ENCODE assay signal across 31 cellular contexts in the genomic region with DNA sequence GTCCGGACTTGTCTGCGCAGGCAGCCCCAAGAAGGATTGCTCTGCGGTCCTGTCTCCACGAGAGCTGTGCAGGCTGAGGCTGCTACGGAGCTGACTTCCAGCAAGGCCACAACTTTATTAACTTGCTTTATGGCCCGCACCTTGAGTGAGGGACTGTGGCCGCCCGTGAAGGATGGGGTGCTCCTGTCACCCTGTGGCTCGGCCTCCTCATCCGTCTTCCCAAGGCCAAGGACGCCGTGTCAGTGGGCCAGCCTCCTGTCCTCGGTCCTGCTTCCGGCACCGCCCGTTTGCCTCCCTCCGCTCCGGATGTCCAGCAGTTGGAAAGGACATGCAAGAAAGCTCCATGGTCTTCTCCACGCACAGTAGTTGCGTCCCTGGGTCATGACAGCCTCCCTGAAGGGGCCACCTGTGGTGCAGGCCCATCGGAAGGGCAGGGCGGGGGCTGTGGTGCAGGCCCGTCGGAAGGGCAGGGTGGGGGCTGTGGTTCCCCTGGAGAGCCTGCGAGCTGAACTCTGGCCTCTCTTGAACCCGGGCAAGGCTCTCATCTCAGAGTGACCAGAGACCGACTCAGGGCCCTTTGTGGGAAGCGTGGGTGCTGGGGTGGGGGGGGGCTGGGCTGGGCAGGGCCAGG.
A peak's percentile ranks its signal among the peaks of the same experiment; 100 is the strongest.
DNase-seq lines count a peak whose midpoint lies in the region; ATAC-seq, FAIRE-seq and TF ChIP-seq lines count a peak whose summit lies in the region.
"Had no signal": no experiment of that assay in that cellular context is flagged by ENCODE, and none has a peak within 500 bp of the region (broad histone marks: within the 10 kb centered on the region; RNA-seq: fewer than 3 reads in every experiment).

No MANE protein-coding gene starts in this region.

- H2BK15ac ChIP-seq in neuronal stem cell (ENCODE audit: low read length), result no peak overlapping the region

- H4K8ac ChIP-seq in neuronal stem cell (ENCODE audit: low read depth, low read length), result no peak overlapping the region

- no peaks in the 10 kb centered on the region for H3K79me2 ChIP-seq in HepG2 (ENCODE audit: insufficient read depth, low read length)

- no peak overlapping the region for H2AK5ac ChIP-seq in neuronal stem cell (ENCODE audit: low read depth, low read length)

- no peaks in the 10 kb centered on the region for H4K20me1 ChIP-seq in HepG2 (ENCODE audit: insufficient read depth, low read length)

- H3K4me3 ChIP-seq in right lobe of liver (no peak overlapping the region), HepG2 (replicated peaks in 1 of 3; ENCODE audit: insufficient read depth in 1 of 3, low read depth in 2 of 3, low read length in 3 of 3) (no peak overlapping the region), esophagus muscularis mucosa (no peak overlapping the region), neuronal stem cell (ENCODE audit: low read length in 2 of 2) (no peak overlapping the region)
- H3K4me3 ChIP-seq: A549, K562, left lung, prostate gland had no signal

- peaks cover 16% of the 10 kb centered on the region for H3K36me3 Mint-ChIP-seq in MCF 10A (ENCODE audit: insufficient read depth, unreplicated experiment)

- peak overlapping the region; percentile 89 for H3K14ac ChIP-seq in neuronal stem cell (ENCODE audit: low read length)

- no peaks in the 10 kb centered on the region for H3K9me3 ChIP-seq in right lobe of liver
- 0 out of 2 replicates have a peak, but pooled peaks cover 10% of the 10 kb centered on the region for H3K9me3 ChIP-seq in HepG2 (ENCODE audit: low read length)
- H3K9me3 ChIP-seq in esophagus muscularis mucosa, result peaks cover 0 to 7% (median 0%) of the 10 kb centered on the region in 4 donors
- H3K9me3 ChIP-seq in neuronal stem cell (replicated peaks in 1 of 2; ENCODE audit: control insufficient read depth in 2 of 2, insufficient read depth in 1 of 2, low read depth in 1 of 2, low read length in 2 of 2), result peaks cover 2 to 21% of the 10 kb centered on the region in 2 donors
- H3K9me3 ChIP-seq: A549, prostate gland had no signal

- H3K36me3 ChIP-seq in right lobe of liver, result no peaks in the 10 kb centered on the region
- H3K36me3 ChIP-seq in HepG2 (replicated peaks in 1 of 2; ENCODE audit: control insufficient read depth in 1 of 2, insufficient read depth in 2 of 2, low read length in 2 of 2), result peaks cover 5% of the 10 kb centered on the region in 2 experiments; a peak in 2 of 5 replicates
- H3K36me3 ChIP-seq in esophagus muscularis mucosa, result peaks cover 11 to 50% (median 28%) of the 10 kb centered on the region in 4 donors
- peaks cover 0 to 11% of the 10 kb centered on the region in 2 donors for H3K36me3 ChIP-seq in neuronal stem cell (replicated peaks in 1 of 2; ENCODE audit: control insufficient read depth in 2 of 2, insufficient read depth in 2 of 2, low read length in 2 of 2)
- H3K36me3 ChIP-seq: prostate gland had no signal

- peak overlapping the region; percentile 11 for H3K4ac ChIP-seq in neuronal stem cell (ENCODE audit: low read length)

- H3K4me1 Mint-ChIP-seq in MCF 10A (ENCODE audit: insufficient read depth, unreplicated experiment), result no peaks in the 10 kb centered on the region
- H3K4me1 Mint-ChIP-seq: B cell had no signal

- H2BK5ac ChIP-seq in neuronal stem cell (ENCODE audit: low read length), result no peak overlapping the region

- whole genome bisulfite sequencing in right lobe of liver (ENCODE audit: insufficient coverage, low coverage, low lambda C conversion rate, missing lambda C conversion rate), result no CpG with 5 or more reads among the region's 28 CpGs
- 96% methylated on average over 25 of the region's 28 CpGs for WGBS in HepG2 (ENCODE audit: low lambda C conversion rate)
- 85% methylated on average over 18 of the region's 28 CpGs for WGBS in esophagus muscularis mucosa
- no CpG with 5 or more reads among the region's 28 CpGs for WGBS in neuronal stem cell (ENCODE audit: extremely low coverage in 2 of 2, insufficient read length in 2 of 2, insufficient replicate concordance in 1 of 2), 2 donors

- TF ChIP-seq CTCF in right lobe of liver (IDR thresholded peaks at IDR 0.05), result no peak
- no peak for TF ChIP-seq CTCF in HepG2 (CRISPR knock-in tag; IDR thresholded peaks at IDR 0.05)
- TF ChIP-seq CTCF in esophagus muscularis mucosa (IDR thresholded peaks at IDR 0.05), result no peak
- no peak for TF ChIP-seq CTCF in MCF 10A (IDR thresholded peaks at IDR 0.05; ENCODE audit: unreplicated experiment)

- H3K9ac ChIP-seq in HepG2 (ENCODE audit: insufficient read depth, low read depth, low read length) (no peak overlapping the region), neuronal stem cell (ENCODE audit: low read depth, low read length, poor library complexity) (no peak overlapping the region)

- POLR2A ChIA-PET in HepG2 (lab: Yijun Ruan, JAX) (no interaction called here), MCF 10A (lab: Yijun Ruan, JAX) (interaction anchor here (1.4 kb wide), 1 partner anchor 35 kb away, joined by 3 read pairs; no protein-coding TSS in a partner anchor)

- in situ Hi-C loops in HepG2 (cut with HindIII; ENCODE audit: extremely low pct_ligation_motif_present, low pct_unique_long_range_greater_than_20kb), result no loop called here

- peak; percentile 10 to 46 (median 36) for DNase-seq in right lobe of liver
- DNase-seq in HepG2 (ENCODE audit: low spot score), result no peak
- DNase-seq in esophagus muscularis mucosa (ENCODE audit: extremely low spot score), result no peak
- DNase-seq in neuronal stem cell (ENCODE audit: low spot score), result no peak
- no peak for DNase-seq in NCI-H1417 (lab: John Stamatoyannopoulos, UW)
- DNase-seq in kidney glomerular epithelial cell (lab: John Stamatoyannopoulos, UW), result no peak
- no peak for DNase-seq in DMS 273 (lab: John Stamatoyannopoulos, UW; ENCODE audit: unreplicated experiment)
- DNase-seq in MCF 10A (ENCODE audit: unreplicated experiment), result no peak
- DNase-seq: activated CD4-positive, alpha-beta T cell treated with anti-CD3 and anti-CD28 coated beads, Interleukin-2, amount 50 U/mL, for 48 hours; activated naive CD4-positive, alpha-beta T cell treated with Interleukin-2 at 50 U/mL for 16 hours; activated T-cell treated with anti-CD3 and anti-CD28 coated beads, Interleukin-2, amount 50 U/mL, for 48 hours; DMS153; effector CD4-positive, alpha-beta T cell; hypothalamus; NCI-H1092 treated with DMSO at 0.1 percent for 48 hours; NCI-H187; NCI-H2171 treated with DMSO at 0.1 percent for 48 hours; NCI-H510A treated with DMSO at 0.1 percent for 48 hours; substantia nigra; T-helper 1 cell had no signal

- H3K79me1 ChIP-seq in neuronal stem cell (ENCODE audit: low read depth, low read length), result peaks cover 5% of the 10 kb centered on the region

- no peaks in the 10 kb centered on the region for H3K27me3 Mint-ChIP-seq in MCF 10A (ENCODE audit: insufficient read depth, unreplicated experiment)
- H3K27me3 Mint-ChIP-seq: B cell; CD8-positive, alpha-beta memory T cell; stimulated activated memory B cell treated with anti-CD40 and anti-IgM and Interleukin-4, amounts not matched to agents 10 μg/mL and 1 μg/mL and 100 μg/mL, for 72 hours had no signal

- H3K4me1 ChIP-seq in right lobe of liver (no peaks in the 10 kb centered on the region), HepG2 (ENCODE audit: insufficient read depth, low read length) (no peaks in the 10 kb centered on the region), esophagus muscularis mucosa (peaks cover 9 to 31% (median 29%) of the 10 kb centered on the region in 4 donors), neuronal stem cell (ENCODE audit: control insufficient read depth in 2 of 2, insufficient read depth in 1 of 2, low read depth in 1 of 2, low read length in 2 of 2) (peaks cover 0 to 11% of the 10 kb centered on the region in 2 donors)
- H3K4me1 ChIP-seq: A549, left lung had no signal

- H3K9me3 Mint-ChIP-seq in MCF 10A (ENCODE audit: unreplicated experiment), result peaks cover 5% of the 10 kb centered on the region

- no peak overlapping the region for H3K27ac Mint-ChIP-seq in MCF 10A (ENCODE audit: low read depth, unreplicated experiment)
- H3K27ac Mint-ChIP-seq: B cell; mesothelial cell of epicardium; stimulated activated memory B cell treated with anti-CD40 and anti-IgM and Interleukin-4, amounts not matched to agents 10 μg/mL and 1 μg/mL and 100 μg/mL, for 72 hours had no signal

- no peak overlapping the region for H2BK12ac ChIP-seq in neuronal stem cell (ENCODE audit: low read length)

- H3K4me2 ChIP-seq in HepG2 (ENCODE audit: low read depth, low read length), result no peak overlapping the region
- no peak overlapping the region for H3K4me2 ChIP-seq in neuronal stem cell (ENCODE audit: insufficient read depth, low read length, poor library complexity, severe bottlenecking)
- H3K4me2 ChIP-seq: A549 had no signal

- H2BK120ac ChIP-seq in neuronal stem cell (ENCODE audit: low read depth, low read length), result no peak overlapping the region

- H3K27me3 ChIP-seq in right lobe of liver, result no peaks in the 10 kb centered on the region
- H3K27me3 ChIP-seq in HepG2 (ENCODE audit: control insufficient read depth in 1 of 2, insufficient read depth in 2 of 2, low read length in 2 of 2), result no peaks in the 10 kb centered on the region
- peaks cover 0 to 2% (median 0%) of the 10 kb centered on the region in 4 donors for H3K27me3 ChIP-seq in esophagus muscularis mucosa
- no peaks in the 10 kb centered on the region for H3K27me3 ChIP-seq in neuronal stem cell (ENCODE audit: control insufficient read depth in 3 of 3, insufficient read depth in 3 of 3, low read depth in 1 of 3, low read length in 3 of 3)
- H3K27me3 ChIP-seq: left lung had no signal

- H3K27ac ChIP-seq in right lobe of liver, result no peak overlapping the region
- no peak overlapping the region for H3K27ac ChIP-seq in HepG2 (ENCODE audit: extremely low read length, insufficient read depth, low read length)
- H3K27ac ChIP-seq in esophagus muscularis mucosa (replicated peaks in 1 of 4), result peak overlapping the region; percentile 68 to 80 (median 75)
- H3K27ac ChIP-seq in neuronal stem cell (replicated peaks; ENCODE audit: low read length), result no peak overlapping the region
- H3K27ac ChIP-seq: A549, left lung had no signal

- peak overlapping the region; percentile 5 for H3K23ac ChIP-seq in neuronal stem cell (ENCODE audit: low read depth, low read length, poor library complexity)

- no peak overlapping the region for H4K91ac ChIP-seq in neuronal stem cell (ENCODE audit: low read depth, low read length, poor library complexity)

- BruUV-seq in HepG2 (replicated peaks; lab: Mats Ljungman, UMichigan) (no TSS peak), MCF 10A (replicated peaks; lab: Mats Ljungman, UMichigan) (no TSS peak)

- H2AFZ ChIP-seq in HepG2 (ENCODE audit: low read length), result no peak overlapping the region
- H2AFZ ChIP-seq in neuronal stem cell (ENCODE audit: low read length), result no peak overlapping the region

- FAIRE-seq in HepG2 (lab: Jason Lieb, UNC), result no peak
- FAIRE-seq: A549, K562, TTC549 had no signal

- no peak overlapping the region for H3K4me3 Mint-ChIP-seq in MCF 10A (ENCODE audit: unreplicated experiment)
- H3K4me3 Mint-ChIP-seq: B cell; brain; CD8-positive, alpha-beta memory T cell; mesothelial cell of epicardium; stimulated activated memory B cell treated with anti-CD40 and anti-IgM and Interleukin-4, amounts not matched to agents 10 μg/mL and 1 μg/mL and 100 μg/mL, for 72 hours had no signal

- TF ChIP-seq POLR2A in right lobe of liver (IDR thresholded peaks at IDR 0.05), result no peak
- TF ChIP-seq POLR2A in HepG2 (IDR thresholded peaks at IDR 0.05; ENCODE audit: insufficient read depth in 1 of 2, low read depth in 2 of 2, low read length in 2 of 2), result no peak
- no peak for TF ChIP-seq POLR2A in esophagus muscularis mucosa (IDR thresholded peaks at IDR 0.05; ENCODE audit: low read depth)

- intact Hi-C loops in right lobe of liver (cut with DNase I) (no loop called here), HepG2 (cut with micrococcal nuclease; ENCODE audit: unreplicated experiment) (no loop called here), esophagus muscularis mucosa (cut with DNase I) (no loop called here), MCF 10A (cut with micrococcal nuclease) (no loop called here)

- peak overlapping the region; percentile 64 for H3K18ac ChIP-seq in neuronal stem cell (ENCODE audit: low read length)

- no peak for TF ChIP-seq RAD21 in HepG2 (CRISPR knock-in tag; IDR thresholded peaks at IDR 0.05)

- no peak for ATAC-seq in right lobe of liver
- no peak; the same call in 2 of the 3 replicates for ATAC-seq in HepG2
- ATAC-seq: A549; activated CD4-positive, CD25-positive, alpha-beta regulatory T cell treated with anti-CD3 and anti-CD28 coated beads, Interleukin-2, amount 50 U/mL, for 24 hours; K562; left lung; stimulated activated memory B cell treated with anti-CD40 and anti-IgM and Interleukin-4, amounts not matched to agents 10 μg/mL and 1 μg/mL and 100 μg/mL, for 72 hours had no signal

- CTCF ChIA-PET in HepG2 (lab: Yijun Ruan, JAX; ENCODE audit: low intra/inter-chr PET ratio, low total read pairs) (no interaction called here), MCF 10A (lab: Yijun Ruan, JAX) (no interaction called here)

- TF ChIP-seq EP300 in HepG2 (IDR thresholded peaks at IDR 0.05; ENCODE audit: low read depth in 2 of 2, low read length in 2 of 2) (no peak), HepG2 (CRISPR knock-in tag; IDR thresholded peaks at IDR 0.05; ENCODE audit: borderline replicate concordance) (no peak), esophagus muscularis mucosa (IDR thresholded peaks at IDR 0.05) (no peak)

Comparison
In these comparisons a context has a peak if more than half of its experiments do, and no peak if none do; other contexts are left out.
1. DNase-seq: peak in right lobe of liver (3 of 3); none in HepG2 (single experiment), esophagus muscularis mucosa (single experiment), neuronal stem cell (single experiment), NCI-H1417 (0 of 3), kidney glomerular epithelial cell (single experiment), DMS 273 (single experiment) and MCF 10A (single experiment).
2. H3K27ac ChIP-seq: peak in esophagus muscularis mucosa (4 of 4); none in right lobe of liver (0 of 3), HepG2 (single experiment) and neuronal stem cell (single experiment).